13 cellular contexts compared by ENCODE assay signal in genomic region chr2:219000569-219000960, GRCh38. TPM values are rescaled to one million over a fixed set of nuclear protein-coding genes. Genes with fewer than 3 reads are reported as not detected.
DNase-seq lines count a peak whose midpoint lies in the region; ATAC-seq, FAIRE-seq and TF ChIP-seq lines count a peak whose summit lies in the region.
"Had no signal": no experiment of that assay in that cellular context is flagged by ENCODE, and none has a peak within 500 bp of the region (broad histone marks: within the 10 kb centered on the region; RNA-seq: fewer than 3 reads in every experiment).

No MANE protein-coding gene starts in this region.

- H4K91ac ChIP-seq in IMR-90 (ENCODE audit: insufficient read depth, low read depth, low read length) = no peak overlapping the region

- dilution Hi-C loops in IMR-90 (cut with HindIII; ENCODE audit: low sequenced_read_pairs, unreplicated experiment) = no loop called here

- FAIRE-seq in pancreas (lab: Jason Lieb, UNC) = no peak

- H3K56ac ChIP-seq in IMR-90 (ENCODE audit: extremely low read depth, insufficient read depth, low read length) = no peak overlapping the region

- no peak overlapping the region for H2BK15ac ChIP-seq in IMR-90 (ENCODE audit: low read depth, low read length)

- TF ChIP-seq POLR2A in IMR-90 (IDR thresholded peaks at IDR 0.05; ENCODE audit: low read depth, low read length) = no peak

- no peak overlapping the region for H3K4ac ChIP-seq in IMR-90 (ENCODE audit: low read depth, low read length)

- peak; percentile 44 for DNase-seq in NCI-H2107 treated with DMSO at 0.1 percent for 48 hours (lab: John Stamatoyannopoulos, UW; ENCODE audit: unreplicated experiment)
- no peak for DNase-seq in NCI-H2107 (lab: John Stamatoyannopoulos, UW)
- no peak for DNase-seq in IMR-90
- DNase-seq in central memory CD8-positive, alpha-beta T cell (ENCODE audit: low spot score in 2 of 2) = no peak
- DNase-seq in pancreas = peak; percentile 68 to 88 (median 76)
- DNase-seq in stimulated activated CD4-positive, alpha-beta T cell treated with anti-CD3 and anti-CD28 coated beads, Interleukin-15, amount 100 ng/mL, for 24 hours = no peak
- DNase-seq in activated CD4-positive, alpha-beta T cell treated with anti-CD3 and anti-CD28 coated beads for 4 hours = no peak
- no peak for DNase-seq in immature natural killer cell
- DNase-seq: activated CD4-positive, CD25-positive, alpha-beta regulatory T cell; activated T-cell treated with anti-CD3 and anti-CD28 coated beads, Interleukin-2, amount 50 U/mL, for 24 hours; anterior cingulate cortex; ovary; thyroid gland had no signal

- POLR2A ChIA-PET in IMR-90 (lab: Charles Lee; ENCODE audit: unreplicated experiment) = no interaction called here

- no peaks in the 10 kb centered on the region; the same call in 1 of the 2 replicates for H3K9me3 ChIP-seq in IMR-90 (ENCODE audit: control insufficient read depth, insufficient read depth, low read length)
- H3K9me3 ChIP-seq in pancreas = no peaks in the 10 kb centered on the region
- H3K9me3 ChIP-seq: ovary, thyroid gland had no signal

- no peak overlapping the region for H3K18ac ChIP-seq in IMR-90 (ENCODE audit: low read depth, low read length)

- no peak overlapping the region for H4K8ac ChIP-seq in IMR-90 (ENCODE audit: low read depth in 2 of 2, low read length in 2 of 2)

- peaks cover 92% of the 10 kb centered on the region for H3K27me3 Mint-ChIP-seq in central memory CD8-positive, alpha-beta T cell
- H3K27me3 Mint-ChIP-seq in immature natural killer cell (ENCODE audit: low read depth in 3 of 3) = peaks cover 17 to 33% (median 23%) of the 10 kb centered on the region in 3 donors

- H2BK5ac ChIP-seq in IMR-90 (ENCODE audit: low read depth, low read length, poor library complexity, severe bottlenecking) = no peak overlapping the region

- no peak overlapping the region for H2BK20ac ChIP-seq in IMR-90 (ENCODE audit: low read depth, low read length)

- no peak overlapping the region for H4K5ac ChIP-seq in IMR-90 (ENCODE audit: low read depth, low read length)

- H3K4me1 Mint-ChIP-seq in central memory CD8-positive, alpha-beta T cell = peaks cover 21% of the 10 kb centered on the region
- H3K4me1 Mint-ChIP-seq in immature natural killer cell = peaks cover 4 to 14% of the 10 kb centered on the region in 2 donors

- no peak overlapping the region for H3K14ac ChIP-seq in IMR-90 (replicated peaks; ENCODE audit: low read depth, low read length)

- CTCF ChIA-PET in IMR-90 (lab: Yijun Ruan, JAX) = no interaction called here

- peak overlapping the region; percentile 15 for H2AK9ac ChIP-seq in IMR-90 (replicated peaks; ENCODE audit: low read depth, low read length, poor library complexity)

- no peak overlapping the region for H2AFZ ChIP-seq in IMR-90 (replicated peaks; ENCODE audit: low read length, poor library complexity)

- no peaks in the 10 kb centered on the region for H3K79me1 ChIP-seq in IMR-90 (ENCODE audit: low read depth in 1 of 2, low read length in 2 of 2)

- no CpG with 5 or more reads among the region's 8 CpGs for WGBS in IMR-90 (ENCODE audit: extremely low coverage in 2 of 2, insufficient read length in 1 of 2), 2 experiments
- WGBS in pancreas, 2 donors = 22 to 24% methylated on average over 7 to 8 of the region's 8 CpGs

- in situ Hi-C loops in IMR-90 (cut with MboI; ENCODE audit: low sequenced_read_pairs) = no loop called here

- no peak overlapping the region for H3K23ac ChIP-seq in IMR-90 (ENCODE audit: low read depth, low read length)

- H3K27ac ChIP-seq in IMR-90 (ENCODE audit: insufficient read depth, low read length) = no peak overlapping the region
- peak overlapping the region; percentile 92 to 97 (median 96) for H3K27ac ChIP-seq in pancreas
- H3K27ac ChIP-seq: ovary, thyroid gland had no signal

- no peak for TF ChIP-seq RAD21 in IMR-90 (IDR thresholded peaks at IDR 0.05; ENCODE audit: low read length)

- no TSS peak for BruUV-seq in IMR-90 (replicated peaks; lab: Mats Ljungman, UMichigan)

- TF ChIP-seq CTCF in IMR-90 (conservative IDR thresholded peaks at IDR 0.05; ENCODE audit: low read depth, low read length) = no peak
- no peak for TF ChIP-seq CTCF in pancreas (IDR thresholded peaks at IDR 0.05)

- no peak overlapping the region for H3K27ac Mint-ChIP-seq in central memory CD8-positive, alpha-beta T cell (ENCODE audit: low read depth)
- H3K27ac Mint-ChIP-seq in immature natural killer cell = no peak overlapping the region
- H3K27ac Mint-ChIP-seq: activated T-cell treated with anti-CD3 and anti-CD28 coated beads, Interleukin-2, amount 50 U/mL, for 24 hours had no signal

- peak overlapping the region; percentile 21 for H3K4me3 Mint-ChIP-seq in central memory CD8-positive, alpha-beta T cell
- H3K4me3 Mint-ChIP-seq in immature natural killer cell = no peak overlapping the region
- H3K4me3 Mint-ChIP-seq: activated T-cell treated with anti-CD3 and anti-CD28 coated beads, Interleukin-2, amount 50 U/mL, for 24 hours had no signal

- no peaks in the 10 kb centered on the region; the same call in 1 of the 2 replicates for H4K20me1 ChIP-seq in IMR-90 (ENCODE audit: insufficient read depth, low read length)

- no peak overlapping the region for H2AK5ac ChIP-seq in IMR-90 (ENCODE audit: low read depth, low read length)

- no peak overlapping the region for H3K9ac ChIP-seq in IMR-90 (ENCODE audit: low read depth, low read length)

- H3K36me3 Mint-ChIP-seq in central memory CD8-positive, alpha-beta T cell (ENCODE audit: insufficient read depth) = peaks cover 4% of the 10 kb centered on the region
- H3K36me3 Mint-ChIP-seq in immature natural killer cell = no peaks in the 10 kb centered on the region

- no peak overlapping the region for H2BK120ac ChIP-seq in IMR-90 (ENCODE audit: low read depth, low read length)

- no peak overlapping the region for H3K4me3 ChIP-seq in IMR-90 (ENCODE audit: insufficient read depth, low read depth, low read length)
- H3K4me3 ChIP-seq in pancreas = peak overlapping the region; percentile 46 to 83 (median 59)
- H3K4me3 ChIP-seq: ovary, thyroid gland had no signal

- intact Hi-C loops in IMR-90 (cut with micrococcal nuclease) = no loop called here
- intact Hi-C loops in pancreas (cut with DNase I) = no loop called here

- ATAC-seq in IMR-90 (ENCODE audit: low read depth) (no peak), pancreas (peak in 1 of 4 donors; percentile 5)
- no peak for ATAC-seq in central memory CD8-positive, alpha-beta T cell (replicated peaks; ENCODE audit: extremely low read depth, poor library complexity, severe bottlenecking)

- H3K4me2 ChIP-seq in IMR-90 (ENCODE audit: low read depth, low read length) = no peak overlapping the region

- H3K27me3 ChIP-seq in IMR-90 (ENCODE audit: control insufficient read depth, insufficient read depth, low read length) = peaks cover 84% of the 10 kb centered on the region
- H3K27me3 ChIP-seq in pancreas = no peaks in the 10 kb centered on the region

- H3K9me1 ChIP-seq in IMR-90 (ENCODE audit: insufficient read depth, low read length) = no peaks in the 10 kb centered on the region

- H3K4me1 ChIP-seq in IMR-90 (ENCODE audit: control insufficient read depth, insufficient read depth, low read length) (no peaks in the 10 kb centered on the region), pancreas (peaks cover 3 to 25% (median 7%) of the 10 kb centered on the region in 3 donors)

- H3K36me3 ChIP-seq in IMR-90 (ENCODE audit: control insufficient read depth, insufficient read depth, low read length) = no peaks in the 10 kb centered on the region
- H3K36me3 ChIP-seq in pancreas = no peaks in the 10 kb centered on the region
- H3K36me3 ChIP-seq: ovary, thyroid gland had no signal

- no peaks in the 10 kb centered on the region for H3K9me3 Mint-ChIP-seq in central memory CD8-positive, alpha-beta T cell
- H3K9me3 Mint-ChIP-seq in immature natural killer cell = no peaks in the 10 kb centered on the region
- H3K9me3 Mint-ChIP-seq: activated T-cell treated with anti-CD3 and anti-CD28 coated beads, Interleukin-2, amount 50 U/mL, for 24 hours had no signal

TF ChIP-seq in IMR-90, 13 proteins besides CTCF, POLR2A, EP300 and RAD21 (continues in another document):
- TF ChIP-seq MAFK (IDR thresholded peaks at IDR 0.05; ENCODE audit: low read depth, low read length) (no peak), SMC3 (IDR thresholded peaks at IDR 0.05; ENCODE audit: low read depth, low read length) (no peak), BHLHE40 (IDR thresholded peaks at IDR 0.05; ENCODE audit: low read depth, low read length) (no peak), MAZ (IDR thresholded peaks at IDR 0.05; ENCODE audit: borderline replicate concordance, low read depth, low read length) (no peak)

RNA-seq across cellular contexts. Expression of gene CRYBA2, which starts 7.3 kb away (rescaled TPM):
- total RNA-seq in IMR-90 (2012; rRNA removed) (not detected in 2 replicates), pancreas (10 to 100 TPM in 2 of 6 donors, 1 to 10 TPM in 4; 3.7 to 29.6 (median 7.4) TPM)
- polyA plus RNA-seq in IMR-90 (2012; rRNA removed) (not detected in 2 replicates), pancreas (100 to 1,000 TPM in 1 of 2 donors, 10 to 100 TPM in 1; 66.3 to 314 TPM), immature natural killer cell (not detected)
- polyA plus RNA-seq in IMR-90 (2012; cell fraction: cytosol; rRNA removed) = not detected in 2 replicates
- polyA plus RNA-seq in IMR-90 (2012; cell fraction: nucleus; rRNA removed; ENCODE audit: low replicate concordance) = not detected in 2 replicates
- total RNA-seq: ovary, thyroid gland had no signal
- polyA plus RNA-seq: ovary had no signal

RNA-seq across cellular contexts. Expression of gene FEV, which starts 15.6 kb away (rescaled TPM):
- total RNA-seq in IMR-90 (2012; rRNA removed) = not detected in 2 replicates
- polyA plus RNA-seq in IMR-90 (2012; rRNA removed) = not detected in 2 replicates
- not detected in 2 replicates for polyA plus RNA-seq in IMR-90 (2012; cell fraction: cytosol; rRNA removed)
- not detected in 2 replicates for polyA plus RNA-seq in IMR-90 (2012; cell fraction: nucleus; rRNA removed; ENCODE audit: low replicate concordance)
- total RNA-seq in pancreas = 1 to 10 TPM in 2 of 6 donors, under 1 TPM in 4; 0.35 to 3.1 (median 0.72) TPM
- 10 to 100 TPM in 1 of 2 donors, 1 to 10 TPM in 1; 3.9 to 32.6 TPM for polyA plus RNA-seq in pancreas
- polyA plus RNA-seq in immature natural killer cell = not detected
- total RNA-seq: thyroid gland had no signal
- polyA plus RNA-seq: ovary had no signal

RNA-seq across cellular contexts. Expression of gene CFAP65, which starts 40.8 kb away (rescaled TPM):
- total RNA-seq in IMR-90 (2012; rRNA removed) = not detected in 2 replicates
- polyA plus RNA-seq in IMR-90 (2012; rRNA removed) = not detected in 2 replicates
- not detected in 2 replicates for polyA plus RNA-seq in IMR-90 (2012; cell fraction: cytosol; rRNA removed)
- polyA plus RNA-seq in IMR-90 (2012; cell fraction: nucleus; rRNA removed; ENCODE audit: low replicate concordance) = 0.01 TPM in 1 of 2 replicates, not detected in the other
- under 1 TPM; 0.06 to 0.22 (median 0.12) TPM for total RNA-seq in pancreas
- polyA plus RNA-seq in pancreas = under 1 TPM; 0.19 to 0.38 TPM
- polyA plus RNA-seq in immature natural killer cell = not detected

RNA-seq across cellular contexts. Expression of gene CDK5R2, which starts 41.1 kb away (rescaled TPM):
- total RNA-seq in IMR-90 (2012; rRNA removed) (not detected in 2 replicates), pancreas (1 to 10 TPM in 2 of 6 donors, under 1 TPM in 4; 0.19 to 1.7 (median 0.65) TPM)
- polyA plus RNA-seq in IMR-90 (2012; rRNA removed) (not detected in 2 replicates), pancreas (1 to 10 TPM; 4.2 to 8.6 TPM), immature natural killer cell (not detected)
- 0.09 and 0.21 TPM in 2 replicates for polyA plus RNA-seq in IMR-90 (2012; cell fraction: cytosol; rRNA removed)
- polyA plus RNA-seq in IMR-90 (2012; cell fraction: nucleus; rRNA removed; ENCODE audit: low replicate concordance) = 0.03 and 0.07 TPM in 2 replicates
- total RNA-seq: ovary had no signal
- polyA plus RNA-seq: ovary had no signal

Comparison
In these comparisons a context has a peak if more than half of its experiments do, and no peak if none do; other contexts are left out.
1. DNase-seq: peak in NCI-H2107 treated with DMSO at 0.1 percent for 48 hours (single experiment) and pancreas (6 of 6); none in NCI-H2107 (single experiment), IMR-90 (single experiment), central memory CD8-positive, alpha-beta T cell (0 of 2), stimulated activated CD4-positive, alpha-beta T cell treated with anti-CD3 and anti-CD28 coated beads, Interleukin-15, amount 100 ng/mL, for 24 hours (single experiment), activated CD4-positive, alpha-beta T cell treated with anti-CD3 and anti-CD28 coated beads for 4 hours (0 of 2) and immature natural killer cell (0 of 3).
2. RNA of gene CRYBA2, which starts 7.3 kb away (polyA plus RNA-seq): 66.3 to 314 TPM in pancreas; not detected in IMR-90 and not detected in immature natural killer cell; every median in the first group is over 10 times any median in the second.
3. RNA of gene FEV, which starts 15.6 kb away (polyA plus RNA-seq): 3.9 to 32.6 TPM in pancreas; not detected in IMR-90 and not detected in immature natural killer cell; every median in the first group is over 4 times any median in the second.